In the genomic region with DNA sequence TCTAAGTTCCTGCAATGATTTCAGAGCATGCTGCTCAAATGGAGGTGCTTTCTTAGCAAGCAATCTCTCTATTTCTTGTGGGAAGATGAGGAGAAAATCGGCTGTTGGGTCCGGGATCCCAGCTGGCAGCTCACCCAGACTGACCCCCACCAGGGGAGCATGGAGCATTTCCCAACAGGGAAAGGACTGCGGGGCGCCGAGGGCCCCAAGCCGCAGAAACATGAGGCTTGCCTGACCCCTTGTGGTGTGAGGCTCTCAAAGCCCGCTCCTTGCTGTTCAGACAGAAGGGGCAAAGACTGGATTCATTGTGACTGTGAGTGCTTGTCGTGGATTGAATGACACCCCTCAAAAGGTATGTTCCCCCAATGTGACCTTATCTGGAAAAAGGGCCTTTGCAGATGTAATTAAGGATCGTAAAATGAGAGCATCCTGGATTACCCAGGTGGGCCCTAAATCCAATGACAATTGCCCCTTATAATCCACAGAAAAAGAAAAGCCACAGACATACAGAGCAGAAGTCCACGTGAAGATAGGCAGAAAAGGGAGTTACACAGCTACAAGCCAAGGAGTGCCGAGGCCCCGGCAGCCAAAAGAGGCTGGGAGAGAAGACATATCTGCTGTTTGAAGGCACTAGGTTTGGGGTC, we compare ENCODE assay signal across 8 cellular contexts.
DNase-seq lines count a peak whose midpoint lies in the region; ATAC-seq and TF ChIP-seq lines count a peak whose summit lies in the region.

No MANE protein-coding gene starts in this region.

- H3K4me1 ChIP-seq in right atrium auricular region: no peaks in the 10 kb centered on the region
- no peaks in the 10 kb centered on the region for H3K4me1 ChIP-seq in effector memory CD4-positive, alpha-beta T cell (ENCODE audit: control insufficient read depth, insufficient read depth, low read length, poor library complexity, severe bottlenecking)

- no peaks in the 10 kb centered on the region for H3K36me3 ChIP-seq in right atrium auricular region
- no peaks in the 10 kb centered on the region for H3K36me3 ChIP-seq in effector memory CD4-positive, alpha-beta T cell (ENCODE audit: control insufficient read depth, insufficient read depth, low read length)

- H3K4me3 Mint-ChIP-seq in activated naive CD8-positive, alpha-beta T cell treated with anti-CD3 and anti-CD28 coated beads, Interleukin-2, amount 50 U/mL, for 24 hours: no peak overlapping the region

- no peak for TF ChIP-seq POLR2A in NB4 (IDR thresholded peaks at IDR 0.05; ENCODE audit: extremely low read depth, insufficient read length)

- H3K4me3 ChIP-seq in right atrium auricular region (no peak overlapping the region), NB4 (ENCODE audit: low read depth, low read length) (no peak overlapping the region)
- no peak overlapping the region for H3K4me3 ChIP-seq in effector memory CD4-positive, alpha-beta T cell (ENCODE audit: insufficient read depth, low read depth, low read length, poor library complexity, severe bottlenecking)

- ATAC-seq in Right ventricle myocardium inferior (peak; percentile 43), HG02678 (IDR thresholded peaks at IDR 0.05; ENCODE audit: unreplicated experiment) (no peak)
- no peak for ATAC-seq in activated naive CD8-positive, alpha-beta T cell treated with anti-CD3 and anti-CD28 coated beads, Interleukin-2, amount 50 U/mL, for 24 hours

- H3K4me1 Mint-ChIP-seq in activated naive CD8-positive, alpha-beta T cell treated with anti-CD3 and anti-CD28 coated beads, Interleukin-2, amount 50 U/mL, for 24 hours: no peaks in the 10 kb centered on the region

- no peaks in the 10 kb centered on the region for H3K36me3 Mint-ChIP-seq in activated naive CD8-positive, alpha-beta T cell treated with anti-CD3 and anti-CD28 coated beads, Interleukin-2, amount 50 U/mL, for 24 hours (ENCODE audit: low read depth)

- H3K27ac Mint-ChIP-seq in activated naive CD8-positive, alpha-beta T cell treated with anti-CD3 and anti-CD28 coated beads, Interleukin-2, amount 50 U/mL, for 24 hours: no peak overlapping the region

- intact Hi-C loops in Right ventricle myocardium inferior (cut with DNase I): no loop called here

- TF ChIP-seq CTCF in right atrium auricular region (IDR thresholded peaks at IDR 0.05) (peak in 1 of 2 donors; percentile 66), NB4 (IDR thresholded peaks at IDR 0.05; ENCODE audit: low read depth, low read length) (peak; percentile 69)

- no peaks in the 10 kb centered on the region for H3K9me3 ChIP-seq in right atrium auricular region
- H3K9me3 ChIP-seq in effector memory CD4-positive, alpha-beta T cell (ENCODE audit: control insufficient read depth, low read length): no peaks in the 10 kb centered on the region

- H3K9me3 Mint-ChIP-seq in activated naive CD8-positive, alpha-beta T cell treated with anti-CD3 and anti-CD28 coated beads, Interleukin-2, amount 50 U/mL, for 24 hours: no peaks in the 10 kb centered on the region

- no peaks in the 10 kb centered on the region for H3K27me3 ChIP-seq in right atrium auricular region
- peaks cover 4% of the 10 kb centered on the region for H3K27me3 ChIP-seq in effector memory CD4-positive, alpha-beta T cell (replicated peaks; ENCODE audit: control insufficient read depth, insufficient read depth, low read length, poor library complexity, severe bottlenecking)

- H3K27me3 Mint-ChIP-seq in activated naive CD8-positive, alpha-beta T cell treated with anti-CD3 and anti-CD28 coated beads, Interleukin-2, amount 50 U/mL, for 24 hours: peaks cover 2% of the 10 kb centered on the region

- DNase-seq in Right ventricle myocardium inferior (ENCODE audit: missing footprints) (no peak), right atrium auricular region (ENCODE audit: low spot score) (no peak), NB4 (ENCODE audit: low read depth) (peak; percentile 49), iris pigment epithelial cell (ENCODE audit: low read depth) (peak; percentile 51)
- peak; percentile 10 for DNase-seq in activated naive CD8-positive, alpha-beta T cell treated with anti-CD3 and anti-CD28 coated beads, Interleukin-2, amount 50 U/mL, for 24 hours
- no peak for DNase-seq in effector CD8-positive, alpha-beta T cell (lab: John Stamatoyannopoulos, UW)
- no peak for DNase-seq in effector memory CD4-positive, alpha-beta T cell

- H3K27ac ChIP-seq in right atrium auricular region: no peak overlapping the region
- no peak overlapping the region for H3K27ac ChIP-seq in effector memory CD4-positive, alpha-beta T cell (ENCODE audit: insufficient read depth, low read length, poor library complexity, severe bottlenecking)

Comparison
In these comparisons a context has a peak if more than half of its experiments do, and no peak if none do; other contexts are left out.
1. DNase-seq: peak in NB4 (single experiment), activated naive CD8-positive, alpha-beta T cell treated with anti-CD3 and anti-CD28 coated beads, Interleukin-2, amount 50 U/mL, for 24 hours (single experiment) and iris pigment epithelial cell (single experiment); none in Right ventricle myocardium inferior (single experiment), right atrium auricular region (single experiment), effector CD8-positive, alpha-beta T cell (single experiment) and effector memory CD4-positive, alpha-beta T cell (0 of 3).